In genomic region chr14:45251912-45252311, GRCh38 we compare ENCODE assay signal across 8 cellular contexts. TPM values are rescaled to one million over a fixed set of nuclear protein-coding genes. Genes with fewer than 3 reads are reported as not detected.
DNase-seq lines count a peak whose midpoint lies in the region; ATAC-seq, FAIRE-seq and TF ChIP-seq lines count a peak whose summit lies in the region.

No MANE protein-coding gene starts in this region.

- peak overlapping the region; percentile 54 for H3K27ac Mint-ChIP-seq in stimulated activated naive CD8-positive, alpha-beta T cell treated with anti-CD3 and anti-CD28 coated beads, Interleukin-15, Interleukin-2, amounts not matched to agents 100 ng/mL and 50 ng/mL, for 24 hours
- H3K27ac Mint-ChIP-seq in activated naive CD4-positive, alpha-beta T cell treated with anti-CD3 and anti-CD28 coated beads, Interleukin-2, amount 50 U/mL, for 72 hours, result peak overlapping the region; percentile 91 to 97

- peak overlapping the region; percentile 38 for H2AFZ ChIP-seq in keratinocyte (ENCODE audit: control insufficient read depth, low read length)

- FAIRE-seq in keratinocyte (lab: Jason Lieb, UNC), result no peak

- H3K79me2 ChIP-seq in keratinocyte (ENCODE audit: control insufficient read depth, insufficient read depth, low read length), result peaks cover 60% of the 10 kb centered on the region

- peak overlapping the region; percentile 90 for H3K4me3 Mint-ChIP-seq in stimulated activated naive CD8-positive, alpha-beta T cell treated with anti-CD3 and anti-CD28 coated beads, Interleukin-15, Interleukin-2, amounts not matched to agents 100 ng/mL and 50 ng/mL, for 24 hours

- no peaks in the 10 kb centered on the region for H3K9me1 ChIP-seq in keratinocyte (ENCODE audit: control insufficient read depth, extremely low read depth, insufficient read depth, low read length)

- no peaks in the 10 kb centered on the region for H3K27me3 Mint-ChIP-seq in stimulated activated naive CD8-positive, alpha-beta T cell treated with anti-CD3 and anti-CD28 coated beads, Interleukin-15, Interleukin-2, amounts not matched to agents 100 ng/mL and 50 ng/mL, for 24 hours

- H3K9ac ChIP-seq in keratinocyte (ENCODE audit: control insufficient read depth, extremely low read depth, insufficient read depth, low read length), result peak overlapping the region; percentile 90

- H3K4me1 ChIP-seq in keratinocyte (ENCODE audit: control insufficient read depth, extremely low read depth, insufficient read depth, low read length) (peaks cover 8% of the 10 kb centered on the region), tibial artery (peaks cover 0 to 19% (median 12%) of the 10 kb centered on the region in 4 donors)

- H3K4me1 Mint-ChIP-seq in stimulated activated naive CD8-positive, alpha-beta T cell treated with anti-CD3 and anti-CD28 coated beads, Interleukin-15, Interleukin-2, amounts not matched to agents 100 ng/mL and 50 ng/mL, for 24 hours (ENCODE audit: low read depth), result peaks cover 38% of the 10 kb centered on the region

- DNase-seq in stimulated activated naive CD8-positive, alpha-beta T cell treated with anti-CD3 and anti-CD28 coated beads, Interleukin-15, Interleukin-2, amounts not matched to agents 100 U/mL and 50 U/mL, for 24 hours, result no peak
- peak; percentile 95 for DNase-seq in MV-4-11 (lab: John Stamatoyannopoulos, UW)
- no peak for DNase-seq in activated naive CD4-positive, alpha-beta T cell treated with anti-CD3 and anti-CD28 coated beads, Interleukin-2, amount 50 U/mL, for 72 hours (ENCODE audit: low spot score in 2 of 2)
- DNase-seq in keratinocyte (ENCODE audit: low read depth, low spot score), result no peak
- DNase-seq in tibial artery, result no peak
- DNase-seq in NCI-H187 treated with DMSO at 0.1 percent for 48 hours (lab: John Stamatoyannopoulos, UW), result no peak

- H4K20me1 ChIP-seq in keratinocyte (ENCODE audit: control insufficient read depth, extremely low read depth, insufficient read depth, low read length), result no peaks in the 10 kb centered on the region

- intact Hi-C loops in tibial artery (cut with DNase I; ENCODE audit: low total_unique reads), result loop anchor here (10.0 kb wide), 1 partner anchor 117 kb away; the partner anchor contains the start of genes FANCM and FKBP3

- H3K27me3 ChIP-seq in keratinocyte (ENCODE audit: control insufficient read depth, extremely low read depth, insufficient read depth, low read length) (no peaks in the 10 kb centered on the region), tibial artery (no peaks in the 10 kb centered on the region)

- dilution Hi-C loops in keratinocyte (cut with MboI; ENCODE audit: extremely low pct_ligation_motif_present, low sequenced_read_pairs), result no loop called here

- H3K27ac ChIP-seq in keratinocyte (ENCODE audit: control insufficient read depth, insufficient read depth, low read length) (peak overlapping the region; percentile 94), tibial artery (peak overlapping the region in 1 of 2 donors; percentile 85)

- H3K9me3 ChIP-seq in keratinocyte (ENCODE audit: control insufficient read depth, low read depth, low read length) (no peaks in the 10 kb centered on the region), tibial artery (no peaks in the 10 kb centered on the region)

- H3K36me3 ChIP-seq in keratinocyte (ENCODE audit: control insufficient read depth in 2 of 2, extremely low read depth in 1 of 2, insufficient read depth in 2 of 2, low read length in 2 of 2), result no peaks in the 10 kb centered on the region
- H3K36me3 ChIP-seq in tibial artery, result no peaks in the 10 kb centered on the region

- H3K36me3 Mint-ChIP-seq in stimulated activated naive CD8-positive, alpha-beta T cell treated with anti-CD3 and anti-CD28 coated beads, Interleukin-15, Interleukin-2, amounts not matched to agents 100 ng/mL and 50 ng/mL, for 24 hours (ENCODE audit: low read depth), result peaks cover 7% of the 10 kb centered on the region
- H3K36me3 Mint-ChIP-seq in activated naive CD4-positive, alpha-beta T cell treated with anti-CD3 and anti-CD28 coated beads, Interleukin-2, amount 50 U/mL, for 72 hours, result peaks cover 9% of the 10 kb centered on the region in 2 donors

- H3K4me3 ChIP-seq in keratinocyte (ENCODE audit: control insufficient read depth in 2 of 3, extremely low read depth in 1 of 3, insufficient read depth in 2 of 3, low read depth in 1 of 3, low read length in 3 of 3) (peak overlapping the region; percentile 80 to 94 (median 82)), tibial artery (peak overlapping the region; percentile 74 to 84)

- ATAC-seq in stimulated activated naive CD8-positive, alpha-beta T cell treated with anti-CD3 and anti-CD28 coated beads, Interleukin-15, Interleukin-2, amounts not matched to agents 100 U/mL and 50 U/mL, for 24 hours, result no peak
- peak; percentile 53 for ATAC-seq in HG02588 (IDR thresholded peaks at IDR 0.05; ENCODE audit: unreplicated experiment)
- no peak for ATAC-seq in activated naive CD4-positive, alpha-beta T cell treated with anti-CD3 and anti-CD28 coated beads, Interleukin-2, amount 50 U/mL, for 72 hours

- TF ChIP-seq CTCF in keratinocyte (optimal IDR thresholded peaks at IDR 0.05 in 1 of 3, IDR thresholded peaks at IDR 0.05 in 1 of 3, conservative IDR thresholded peaks at IDR 0.05 in 1 of 3; ENCODE audit: extremely low read depth in 1 of 3, insufficient read depth in 2 of 3, low read length in 3 of 3) (no peak), tibial artery (IDR thresholded peaks at IDR 0.05) (no peak)

- peaks cover 6% of the 10 kb centered on the region for H3K9me3 Mint-ChIP-seq in stimulated activated naive CD8-positive, alpha-beta T cell treated with anti-CD3 and anti-CD28 coated beads, Interleukin-15, Interleukin-2, amounts not matched to agents 100 ng/mL and 50 ng/mL, for 24 hours
- peaks cover 0 to 5% of the 10 kb centered on the region in 2 donors for H3K9me3 Mint-ChIP-seq in activated naive CD4-positive, alpha-beta T cell treated with anti-CD3 and anti-CD28 coated beads, Interleukin-2, amount 50 U/mL, for 72 hours

- peak overlapping the region; percentile 85 for H3K4me2 ChIP-seq in keratinocyte (ENCODE audit: control insufficient read depth, extremely low read depth, insufficient read depth, low read depth, low read length)

RNA-seq across cellular contexts. Expression of gene MIS18BP1, which starts 1.1 kb away (rescaled TPM):
- 10 to 100 TPM; 71.0 to 80.9 TPM for total RNA-seq in activated naive CD4-positive, alpha-beta T cell treated with anti-CD3 and anti-CD28 coated beads, Interleukin-2, amount 50 U/mL, for 72 hours
- 8.3 to 20.2 TPM (median 8.4 TPM) in 3 replicates for polyA plus RNA-seq in keratinocyte
- polyA plus RNA-seq in keratinocyte (2011; ENCODE audit: low read depth), result 7.9 TPM
- 4.2 and 11.0 TPM in 2 replicates for polyA plus RNA-seq in keratinocyte (2011; cell fraction: cytosol; rRNA removed)
- 12.7 and 17.6 TPM in 2 replicates for polyA plus RNA-seq in keratinocyte (2011; cell fraction: nucleus; rRNA removed)
- 3.0 and 9.4 TPM in 2 replicates for polyA plus RNA-seq in keratinocyte (2012; ENCODE audit: low replicate concordance)
- 1.2 to 15.0 TPM (median 3.1 TPM) in 3 replicates for polyA minus RNA-seq in keratinocyte
- polyA minus RNA-seq in keratinocyte (2011; cell fraction: cytosol; rRNA and poly(A)+ RNA removed), result 8.1 TPM
- 7.8 and 15.3 TPM in 2 replicates for polyA minus RNA-seq in keratinocyte (2011; cell fraction: nucleus; rRNA and poly(A)+ RNA removed)
